Comparison of ENCODE assay signal across 1 cellular context in the genomic region with DNA sequence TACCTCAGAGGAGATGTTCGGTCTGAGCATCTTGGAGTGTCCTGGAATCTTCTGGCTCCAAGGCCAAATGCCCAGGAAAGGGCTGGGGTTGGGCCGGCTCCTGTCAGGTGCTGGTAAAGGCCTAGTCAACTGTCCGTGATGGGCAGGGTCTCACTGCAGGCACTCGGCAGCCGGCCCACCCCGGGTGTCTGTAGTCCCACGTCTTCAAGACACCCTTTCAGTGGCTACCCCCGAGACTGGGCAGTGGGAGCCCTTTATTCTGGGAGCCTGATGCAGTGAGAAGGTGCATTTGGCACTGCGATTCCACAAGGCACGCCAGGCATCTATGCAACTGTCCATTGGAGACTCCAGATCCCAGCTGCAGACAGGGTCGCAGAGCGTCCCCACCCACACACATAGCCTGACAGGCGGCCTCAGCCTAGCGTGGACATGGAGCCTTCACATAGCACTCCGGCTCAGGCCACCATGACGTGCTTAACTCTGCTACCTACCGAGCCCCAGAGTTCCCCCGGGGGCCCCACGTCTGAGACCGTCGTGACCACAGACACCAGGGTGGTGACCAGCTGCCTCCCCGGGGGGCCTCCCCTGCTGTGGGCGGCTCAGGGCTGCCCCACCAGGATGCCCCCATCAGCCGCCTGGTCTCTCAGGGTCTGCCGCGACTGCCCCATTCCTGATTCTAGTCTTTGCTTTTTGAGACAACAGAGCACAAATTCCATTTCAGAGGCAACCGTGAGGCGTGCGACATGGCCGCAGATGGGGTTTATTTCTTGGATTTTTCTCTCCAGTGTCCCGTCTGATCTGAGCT.
TF ChIP-seq lines count a peak whose summit lies in the region.

No MANE protein-coding gene starts in this region.

TF ChIP-seq in K562, 482 proteins besides CTCF, POLR2A, EP300 and RAD21 (continued from another document):
- TF ChIP-seq, protein P1, sequence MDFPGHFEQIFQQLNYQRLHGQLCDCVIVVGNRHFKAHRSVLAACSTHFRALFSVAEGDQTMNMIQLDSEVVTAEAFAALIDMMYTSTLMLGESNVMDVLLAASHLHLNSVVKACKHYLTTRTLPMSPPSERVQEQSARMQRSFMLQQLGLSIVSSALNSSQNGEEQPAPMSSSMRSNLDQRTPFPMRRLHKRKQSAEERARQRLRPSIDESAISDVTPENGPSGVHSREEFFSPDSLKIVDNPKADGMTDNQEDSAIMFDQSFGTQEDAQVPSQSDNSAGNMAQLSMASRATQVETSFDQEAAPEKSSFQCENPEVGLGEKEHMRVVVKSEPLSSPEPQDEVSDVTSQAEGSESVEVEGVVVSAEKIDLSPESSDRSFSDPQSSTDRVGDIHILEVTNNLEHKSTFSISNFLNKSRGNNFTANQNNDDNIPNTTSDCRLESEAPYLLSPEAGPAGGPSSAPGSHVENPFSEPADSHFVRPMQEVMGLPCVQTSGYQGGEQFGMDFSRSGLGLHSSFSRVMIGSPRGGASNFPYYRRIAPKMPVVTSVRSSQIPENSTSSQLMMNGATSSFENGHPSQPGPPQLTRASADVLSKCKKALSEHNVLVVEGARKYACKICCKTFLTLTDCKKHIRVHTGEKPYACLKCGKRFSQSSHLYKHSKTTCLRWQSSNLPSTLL (IDR thresholded peaks at IDR 0.05): no peak
- TF ChIP-seq, protein P2, sequence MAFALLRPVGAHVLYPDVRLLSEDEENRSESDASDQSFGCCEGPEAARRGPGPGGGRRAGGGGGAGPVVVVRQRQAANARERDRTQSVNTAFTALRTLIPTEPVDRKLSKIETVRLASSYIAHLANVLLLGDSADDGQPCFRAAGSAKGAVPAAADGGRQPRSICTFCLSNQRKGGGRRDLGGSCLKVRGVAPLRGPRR (CRISPR knock-in tag; IDR thresholded peaks at IDR 0.05): no peak
- TF ChIP-seq RBM34 (IDR thresholded peaks at IDR 0.05; ENCODE audit: borderline replicate concordance, insufficient read depth, low read length): no peak
- TF ChIP-seq, protein P3, sequence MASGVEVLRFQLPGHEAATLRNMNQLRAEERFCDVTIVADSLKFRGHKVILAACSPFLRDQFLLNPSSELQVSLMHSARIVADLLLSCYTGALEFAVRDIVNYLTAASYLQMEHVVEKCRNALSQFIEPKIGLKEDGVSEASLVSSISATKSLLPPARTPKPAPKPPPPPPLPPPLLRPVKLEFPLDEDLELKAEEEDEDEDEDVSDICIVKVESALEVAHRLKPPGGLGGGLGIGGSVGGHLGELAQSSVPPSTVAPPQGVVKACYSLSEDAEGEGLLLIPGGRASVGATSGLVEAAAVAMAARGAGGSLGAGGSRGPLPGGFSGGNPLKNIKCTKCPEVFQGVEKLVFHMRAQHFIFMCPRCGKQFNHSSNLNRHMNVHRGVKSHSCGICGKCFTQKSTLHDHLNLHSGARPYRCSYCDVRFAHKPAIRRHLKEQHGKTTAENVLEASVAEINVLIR (CRISPR knock-in tag; IDR thresholded peaks at IDR 0.05): no peak
